ENCODE assay signal across 1 cellular context in genomic region chr18:48829443-48830149, GRCh38.
TF ChIP-seq lines count a peak whose summit lies in the region.

No MANE protein-coding gene starts in this region.

TF ChIP-seq in GM23338, 12 proteins besides CTCF, POLR2A, EP300 and RAD21:
- TF ChIP-seq ZNF462 (CRISPR knock-in tag; IDR thresholded peaks at IDR 0.05) (peak; percentile 42; the same call in 1 of the 2 replicates), JUNB (IDR thresholded peaks at IDR 0.05; ENCODE audit: unreplicated experiment) (no peak), ETS1 (IDR thresholded peaks at IDR 0.05) (no peak), STAT1 (IDR thresholded peaks at IDR 0.05; ENCODE audit: unreplicated experiment) (no peak), POLR2AphosphoS5 (IDR thresholded peaks at IDR 0.05; ENCODE audit: low read depth) (no peak), CREB1 (CRISPR knock-in tag; IDR thresholded peaks at IDR 0.05; ENCODE audit: low read depth) (no peak), ZNF114 (CRISPR knock-in tag; IDR thresholded peaks at IDR 0.05) (no peak), EZH2phosphoT487 (IDR thresholded peaks at IDR 0.05; ENCODE audit: unreplicated experiment) (no peak)
